11 cellular contexts compared by ENCODE assay signal in genomic region chr10:13776861-13777301, GRCh38.
DNase-seq lines count a peak whose midpoint lies in the region; ATAC-seq and TF ChIP-seq lines count a peak whose summit lies in the region.
"Had no signal": no experiment of that assay in that cellular context is flagged by ENCODE, and none has a peak within 500 bp of the region (broad histone marks: within the 10 kb centered on the region; RNA-seq: fewer than 3 reads in every experiment).

No MANE protein-coding gene starts in this region.

- no peak overlapping the region for H3K27ac Mint-ChIP-seq in Caco-2 (ENCODE audit: unreplicated experiment)
- H3K27ac Mint-ChIP-seq: activated CD8-positive, alpha-beta memory T cell treated with anti-CD3 and anti-CD28 coated beads, Interleukin-2, amount 10 ng/mL, durations not matched to agents 7 days and 5 days had no signal

- POLR2A ChIA-PET in Caco-2 (lab: Charles Lee) = interaction anchor here (0.8 kb wide), 1 partner anchor 70 kb away, joined by 5 read pairs; no protein-coding TSS in a partner anchor

- ATAC-seq in GM21576 (IDR thresholded peaks at IDR 0.05; ENCODE audit: unreplicated experiment) = peak; percentile 65
- no peak for ATAC-seq in GM18873 (IDR thresholded peaks at IDR 0.05; ENCODE audit: low FRiP score, unreplicated experiment)
- ATAC-seq: activated CD8-positive, alpha-beta memory T cell treated with anti-CD3 and anti-CD28 coated beads, Interleukin-2, amount 10 ng/mL, durations not matched to agents 7 days and 5 days; Panc1 had no signal

- no TSS peak for BruUV-seq in Caco-2 (replicated peaks; lab: Mats Ljungman, UMichigan)

- no peaks in the 10 kb centered on the region for H3K27me3 ChIP-seq in Caco-2 (replicated peaks; ENCODE audit: control insufficient read depth, insufficient read depth, low read length)

- H3K36me3 ChIP-seq in Caco-2 (ENCODE audit: control insufficient read depth, insufficient read depth, low read length) = no peaks in the 10 kb centered on the region

- no peak overlapping the region for H3K4me3 ChIP-seq in Caco-2 (ENCODE audit: low read depth, low read length)

- H3K4me3 Mint-ChIP-seq in Caco-2 (ENCODE audit: unreplicated experiment) = no peak overlapping the region
- H3K4me3 Mint-ChIP-seq: activated CD8-positive, alpha-beta memory T cell treated with anti-CD3 and anti-CD28 coated beads, Interleukin-2, amount 10 ng/mL, durations not matched to agents 7 days and 5 days had no signal

- H3K9me3 ChIP-seq in Caco-2 = peaks cover 4% of the 10 kb centered on the region; the same call in 1 of the 2 replicates

- peaks cover 6% of the 10 kb centered on the region for H3K36me3 Mint-ChIP-seq in Caco-2 (ENCODE audit: insufficient read depth, unreplicated experiment)
- H3K36me3 Mint-ChIP-seq: activated CD8-positive, alpha-beta memory T cell treated with anti-CD3 and anti-CD28 coated beads, Interleukin-2, amount 10 ng/mL, durations not matched to agents 7 days and 5 days had no signal

- peak; percentile 55 for DNase-seq in Daoy (ENCODE audit: low read depth)
- DNase-seq in NOMO-1 (lab: John Stamatoyannopoulos, UW; ENCODE audit: unreplicated experiment in 2 of 2) = peak; percentile 18 to 74
- DNase-seq in fibroblast of peridontal ligament (ENCODE audit: extremely low read depth) = peak; percentile 47
- DNase-seq in activated gamma-delta T cell (lab: John Stamatoyannopoulos, UW) = no peak
- DNase-seq in NCI-H526 treated with DMSO at 0.1 percent for 48 hours (lab: John Stamatoyannopoulos, UW) = no peak
- DNase-seq in Caco-2 = no peak
- DNase-seq: activated CD8-positive, alpha-beta memory T cell treated with anti-CD3 and anti-CD28 coated beads, Interleukin-2, amount 10 ng/mL, durations not matched to agents 7 days and 5 days; Calu3 had no signal

- CTCF ChIA-PET in Caco-2 (lab: Charles Lee) = interaction anchor here (0.7 kb wide), 1 partner anchor 107 kb away, joined by 4 read pairs; no protein-coding TSS in a partner anchor

- H3K27me3 Mint-ChIP-seq in Caco-2 (ENCODE audit: insufficient read depth, unreplicated experiment) = no peaks in the 10 kb centered on the region

- TF ChIP-seq CTCF in Caco-2 (IDR thresholded peaks at IDR 0.05; ENCODE audit: insufficient read depth in 1 of 2, low read depth in 1 of 2, low read length in 1 of 2, severe bottlenecking in 1 of 2, unreplicated experiment in 1 of 2) = no peak

- H3K4me1 Mint-ChIP-seq in Caco-2 (ENCODE audit: low read depth, unreplicated experiment) = peaks cover 13% of the 10 kb centered on the region
- H3K4me1 Mint-ChIP-seq: activated CD8-positive, alpha-beta memory T cell treated with anti-CD3 and anti-CD28 coated beads, Interleukin-2, amount 10 ng/mL, durations not matched to agents 7 days and 5 days had no signal

- intact Hi-C loops in Caco-2 (cut with micrococcal nuclease; ENCODE audit: unreplicated experiment) = no loop called here

- H3K9me3 Mint-ChIP-seq in Caco-2 (ENCODE audit: unreplicated experiment) = peaks cover 14% of the 10 kb centered on the region

- peaks cover 19% of the 10 kb centered on the region for H3K4me1 ChIP-seq in Caco-2

Comparison
In these comparisons a context has a peak if more than half of its experiments do, and no peak if none do; other contexts are left out.
1. DNase-seq: peak in Daoy (single experiment), NOMO-1 (2 of 2) and fibroblast of peridontal ligament (single experiment); none in activated gamma-delta T cell (single experiment), NCI-H526 treated with DMSO at 0.1 percent for 48 hours (single experiment) and Caco-2 (0 of 2).